ENCODE assay signal across 9 cellular contexts in genomic region chr11:115990004-115990447, GRCh38.
DNase-seq lines count a peak whose midpoint lies in the region; ATAC-seq and TF ChIP-seq lines count a peak whose summit lies in the region.
"Had no signal": no experiment of that assay in that cellular context is flagged by ENCODE, and none has a peak within 500 bp of the region (broad histone marks: within the 10 kb centered on the region; RNA-seq: fewer than 3 reads in every experiment).

No MANE protein-coding gene starts in this region.

- POLR2A ChIA-PET in BJ (lab: Charles Lee), result no interaction called here
- POLR2A ChIA-PET in HEK293T (lab: Yijun Ruan, JAX), result no interaction called here

- ATAC-seq in left lobe of liver, result peak; percentile 84
- no peak for ATAC-seq in GM21737 (IDR thresholded peaks at IDR 0.05; ENCODE audit: unreplicated experiment)
- no peak for ATAC-seq in HG03139 (IDR thresholded peaks at IDR 0.05; ENCODE audit: unreplicated experiment)

- H3K4me3 ChIP-seq in BJ (ENCODE audit: low read depth, low read length), result no peak overlapping the region
- H3K4me3 ChIP-seq: SK-N-MC had no signal

- H3K36me3 ChIP-seq in BJ (ENCODE audit: control insufficient read depth, insufficient read depth, low read length), result no peaks in the 10 kb centered on the region

- no peaks in the 10 kb centered on the region for H3K27me3 ChIP-seq in BJ (ENCODE audit: control insufficient read depth, insufficient read depth, low read length)

- DNase-seq in BJ (ENCODE audit: low read depth) (no peak), HEK293T (ENCODE audit: extremely low spot score) (peak; percentile 72), astrocyte of the hippocampus (ENCODE audit: low read depth, low spot score) (peak; percentile 24), left lobe of liver (ENCODE audit: low spot score) (no peak), NCI-H510A treated with DMSO at 0.1 percent for 48 hours (lab: John Stamatoyannopoulos, UW) (no peak)
- no peak for DNase-seq in effector CD8-positive, alpha-beta T cell (lab: John Stamatoyannopoulos, UW)

- CTCF ChIA-PET in BJ (lab: Yijun Ruan, JAX) (no interaction called here), HEK293T (lab: Yijun Ruan, JAX) (no interaction called here)

- TF ChIP-seq CTCF in BJ (IDR thresholded peaks at IDR 0.05; ENCODE audit: insufficient read depth, low read depth, low read length), result peak; percentile 9; the same call in 1 of the 2 replicates

TF ChIP-seq in HEK293T, 16 proteins besides CTCF, POLR2A, EP300 and RAD21:
- TF ChIP-seq FOXA1 (IDR thresholded peaks at IDR 0.05) (no peak), FOXM1 (IDR thresholded peaks at IDR 0.05; ENCODE audit: borderline replicate concordance) (no peak), PKNOX1 (IDR thresholded peaks at IDR 0.05) (no peak), L3MBTL2 (conservative IDR thresholded peaks at IDR 0.05) (no peak), ELF4 (IDR thresholded peaks at IDR 0.05) (no peak), ARNT (IDR thresholded peaks at IDR 0.05) (no peak), BHLHE40 (IDR thresholded peaks at IDR 0.05; ENCODE audit: borderline replicate concordance) (no peak), HDGF (IDR thresholded peaks at IDR 0.05; ENCODE audit: borderline replicate concordance) (no peak), TARDBP (IDR thresholded peaks at IDR 0.05) (no peak), ZNF384 (IDR thresholded peaks at IDR 0.05) (no peak), FOXK2 (IDR thresholded peaks at IDR 0.05) (no peak), LEF1 (IDR thresholded peaks at IDR 0.05; ENCODE audit: borderline replicate concordance) (no peak), SUZ12 (IDR thresholded peaks at IDR 0.05) (no peak), NFRKB (IDR thresholded peaks at IDR 0.05) (no peak), CTBP1 (IDR thresholded peaks at IDR 0.05; ENCODE audit: borderline replicate concordance) (no peak)

Comparison
In these comparisons a context has a peak if more than half of its experiments do, and no peak if none do; other contexts are left out.
1. DNase-seq: peak in HEK293T (single experiment) and astrocyte of the hippocampus (single experiment); none in BJ (single experiment), left lobe of liver (single experiment), NCI-H510A treated with DMSO at 0.1 percent for 48 hours (single experiment) and effector CD8-positive, alpha-beta T cell (single experiment).